6 cellular contexts compared by ENCODE assay signal in genomic region chr2:241150660-241151530, GRCh38. TPM values are rescaled to one million over a fixed set of nuclear protein-coding genes. Genes with fewer than 3 reads are reported as not detected.
DNase-seq lines count a peak whose midpoint lies in the region; ATAC-seq and TF ChIP-seq lines count a peak whose summit lies in the region.

No MANE protein-coding gene starts in this region.

- no peak for TF ChIP-seq EP300 in neural cell (conservative IDR thresholded peaks at IDR 0.05; ENCODE audit: poor library complexity, severe bottlenecking)

- in situ Hi-C loops in mammary epithelial cell (cut with MboI; ENCODE audit: low sequenced_read_pairs in 2 of 2): no loop called here

- 0 out of 2 replicates have a peak, but pooled peaks cover 3% of the 10 kb centered on the region for H3K27me3 ChIP-seq in HUES48 (ENCODE audit: control insufficient read depth, insufficient read depth, low read length)
- H3K27me3 ChIP-seq in mammary epithelial cell (ENCODE audit: insufficient read depth, low read length): no peaks in the 10 kb centered on the region
- H3K27me3 ChIP-seq in neural cell (ENCODE audit: insufficient read depth, low read depth, low read length): no peaks in the 10 kb centered on the region

- 0 out of 2 replicates have a peak, but pooled peaks cover 7% of the 10 kb centered on the region for H3K36me3 ChIP-seq in HUES48 (ENCODE audit: control insufficient read depth, insufficient read depth, low read length)
- no peaks in the 10 kb centered on the region for H3K36me3 ChIP-seq in mammary epithelial cell (ENCODE audit: insufficient read depth, low read length)
- H3K36me3 ChIP-seq in neural cell (ENCODE audit: insufficient read depth, low read length): no peaks in the 10 kb centered on the region

- peaks cover 20% of the 10 kb centered on the region; the same call in 1 of the 2 replicates for H3K4me1 ChIP-seq in HUES48 (ENCODE audit: control insufficient read depth, insufficient read depth, low read length)
- peaks cover 22% of the 10 kb centered on the region for H3K4me1 ChIP-seq in mammary epithelial cell (ENCODE audit: insufficient read depth, low read length)

- no peak for TF ChIP-seq RAD21 in neural cell (conservative IDR thresholded peaks at IDR 0.05)

- WGBS in mammary epithelial cell (ENCODE audit: low coverage, missing lambda C conversion rate): 13% methylated on average over 11 of the region's 37 CpGs

- ATAC-seq in GM21737 (IDR thresholded peaks at IDR 0.05; ENCODE audit: unreplicated experiment): no peak

- TF ChIP-seq CTCF in mammary epithelial cell (conservative IDR thresholded peaks at IDR 0.05 in 1 of 2, IDR thresholded peaks at IDR 0.05 in 1 of 2; ENCODE audit: extremely low read depth in 1 of 2, insufficient read depth in 1 of 2, low read depth in 1 of 2, low read length in 2 of 2) (no peak), neural cell (IDR thresholded peaks at IDR 0.05; ENCODE audit: poor library complexity, severe bottlenecking) (no peak)

- H3K4me3 ChIP-seq in HUES48 (ENCODE audit: low read depth, low read length) (peak overlapping the region; percentile 86), mammary epithelial cell (replicated peaks in 1 of 3; ENCODE audit: insufficient read depth in 1 of 3, low read depth in 2 of 3, low read length in 3 of 3) (peak overlapping the region; percentile 67 to 85 (median 80)), neural cell (ENCODE audit: low read length) (peak overlapping the region; percentile 98)

- peak overlapping the region; percentile 81 for H2AFZ ChIP-seq in mammary epithelial cell (ENCODE audit: low read depth, low read length)
- no peak overlapping the region for H2AFZ ChIP-seq in neural cell (ENCODE audit: low read depth, low read length)

- H3K79me2 ChIP-seq in mammary epithelial cell (ENCODE audit: insufficient read depth, low read length): peaks cover 49% of the 10 kb centered on the region
- H3K79me2 ChIP-seq in neural cell (replicated peaks; ENCODE audit: insufficient read depth, low read length): peaks cover 7% of the 10 kb centered on the region

- H3K9me2 ChIP-seq in neural cell (ENCODE audit: insufficient read depth, low read length): no peaks in the 10 kb centered on the region

- H3K4me2 ChIP-seq in mammary epithelial cell (ENCODE audit: insufficient read depth, low read depth, low read length) (peak overlapping the region; percentile 82), neural cell (ENCODE audit: low read length) (peak overlapping the region; percentile 67)

- DNase-seq in mammary epithelial cell (no peak), NCI-H1092 treated with DMSO at 0.1 percent for 48 hours (lab: John Stamatoyannopoulos, UW) (no peak), SK-N-DZ (ENCODE audit: low spot score) (no peak)

- H3K9me3 ChIP-seq in HUES48 (ENCODE audit: control insufficient read depth, insufficient read depth, low read length): no peaks in the 10 kb centered on the region
- no peaks in the 10 kb centered on the region for H3K9me3 ChIP-seq in mammary epithelial cell (replicated peaks; ENCODE audit: insufficient read depth, low read length)
- H3K9me3 ChIP-seq in neural cell (ENCODE audit: low read length): no peaks in the 10 kb centered on the region

- no peaks in the 10 kb centered on the region for H3F3A ChIP-seq in neural cell (ENCODE audit: insufficient read depth, low read length, poor library complexity, severe bottlenecking)

- dilution Hi-C loops in mammary epithelial cell (cut with HindIII; ENCODE audit: low sequenced_read_pairs): no loop called here

- no TSS peak for BruUV-seq in mammary epithelial cell (replicated peaks; lab: Mats Ljungman, UMichigan)

- intact Hi-C loops in mammary epithelial cell (cut with micrococcal nuclease): loop anchor here (1.0 to 2.0 kb wide), 3 partner anchors 49 to 300 kb away; partner anchors contain the start of gene MTERF4

- no peaks in the 10 kb centered on the region for H4K20me1 ChIP-seq in mammary epithelial cell (ENCODE audit: insufficient read depth, low read length)
- H4K20me1 ChIP-seq in neural cell (ENCODE audit: insufficient read depth): no peaks in the 10 kb centered on the region

- H3K9ac ChIP-seq in HUES48 (ENCODE audit: low read depth, low read length) (peak overlapping the region; percentile 12; the same call in 1 of the 2 replicates), mammary epithelial cell (ENCODE audit: insufficient read depth, low read length) (peak overlapping the region; percentile 66), neural cell (ENCODE audit: low read length) (peak overlapping the region; percentile 75)

- CTCF ChIA-PET in mammary epithelial cell (lab: Charles Lee; ENCODE audit: low non-redundant PET): interaction anchor here (0.6 to 1.1 kb wide), 3 partner anchors 237 to 537 kb away, joined by 3 read pairs; no protein-coding TSS in a partner anchor

- H3K27ac ChIP-seq in HUES48 (ENCODE audit: low read depth, low read length): peak overlapping the region; percentile 57
- H3K27ac ChIP-seq in mammary epithelial cell (ENCODE audit: insufficient read depth, low read depth, low read length): peak overlapping the region; percentile 52
- peak overlapping the region; percentile 49 for H3K27ac ChIP-seq in neural cell (ENCODE audit: low read length)

TF ChIP-seq in neural cell, 6 proteins besides CTCF, POLR2A, EP300 and RAD21:
- TF ChIP-seq TAF1 (IDR thresholded peaks at IDR 0.05; ENCODE audit: low read depth) (peak; percentile 17), MXI1 (conservative IDR thresholded peaks at IDR 0.05; ENCODE audit: poor library complexity, severe bottlenecking) (peak; percentile 45), SMC3 (conservative IDR thresholded peaks at IDR 0.05; ENCODE audit: poor library complexity) (no peak)

RNA-seq across cellular contexts. Expression of gene PPP1R7, which starts 0.6 kb away (rescaled TPM):
- total RNA-seq in mammary epithelial cell: 10 to 100 TPM; 39.2 to 66.5 TPM
- polyA plus RNA-seq in mammary epithelial cell (85.6 TPM), neural cell (53.0 and 59.3 TPM in 2 replicates)
- polyA minus RNA-seq in mammary epithelial cell (22.3 TPM), neural cell (41.1 and 47.5 TPM in 2 replicates)
- 68.1 and 88.7 TPM in 2 replicates for polyA plus RNA-seq in SK-N-DZ (2014; cell fraction: cytosol; rRNA removed)
- polyA plus RNA-seq in SK-N-DZ (2014; cell fraction: nucleus; rRNA removed): 35.0 and 49.3 TPM in 2 replicates

RNA-seq across cellular contexts. Expression of gene PASK, which starts 1.6 kb away (rescaled TPM):
- total RNA-seq in mammary epithelial cell: 10 to 100 TPM in 1 of 2 donors, 1 to 10 TPM in 1; 6.0 to 18.6 TPM
- polyA plus RNA-seq in mammary epithelial cell: 5.3 TPM
- polyA minus RNA-seq in mammary epithelial cell: 27.8 TPM
- polyA plus RNA-seq in neural cell: 26.0 and 32.6 TPM in 2 replicates
- polyA minus RNA-seq in neural cell: 27.9 and 31.2 TPM in 2 replicates
- polyA plus RNA-seq in SK-N-DZ (2014; cell fraction: cytosol; rRNA removed): 21.4 and 23.7 TPM in 2 replicates
- 95.5 and 207 TPM in 2 replicates for polyA plus RNA-seq in SK-N-DZ (2014; cell fraction: nucleus; rRNA removed)

RNA-seq across cellular contexts. Expression of gene ANO7, which starts 37.6 kb away (rescaled TPM):
- 1 to 10 TPM in 1 of 2 donors, under 1 TPM in 1; 0.50 to 2.5 TPM for total RNA-seq in mammary epithelial cell
- polyA plus RNA-seq in mammary epithelial cell (1.5 TPM), neural cell (not detected in 2 replicates)
- polyA minus RNA-seq in mammary epithelial cell (6.5 TPM), neural cell (not detected in 2 replicates)
- polyA plus RNA-seq in SK-N-DZ (2014; cell fraction: cytosol; rRNA removed): 0.27 and 0.74 TPM in 2 replicates
- 0.34 and 1.7 TPM in 2 replicates for polyA plus RNA-seq in SK-N-DZ (2014; cell fraction: nucleus; rRNA removed)

RNA-seq across cellular contexts. Expression of gene MTERF4, which starts 48.8 kb away (rescaled TPM):
- 10 to 100 TPM; 18.5 to 21.7 TPM for total RNA-seq in mammary epithelial cell
- polyA plus RNA-seq in mammary epithelial cell: 26.5 TPM
- 18.9 TPM for polyA minus RNA-seq in mammary epithelial cell
- polyA plus RNA-seq in neural cell: 142 and 164 TPM in 2 replicates
- polyA minus RNA-seq in neural cell: 63.5 and 84.6 TPM in 2 replicates
- 63.4 and 67.8 TPM in 2 replicates for polyA plus RNA-seq in SK-N-DZ (2014; cell fraction: cytosol; rRNA removed)
- polyA plus RNA-seq in SK-N-DZ (2014; cell fraction: nucleus; rRNA removed): 146 and 220 TPM in 2 replicates

Comparison
In these comparisons a context has a peak if more than half of its experiments do, and no peak if none do; other contexts are left out.
1. H3K9ac ChIP-seq: peak in every context shown above with its lines; median percentile 75 in neural cell; 66 in mammary epithelial cell; 12 in HUES48.